In genomic region chr20:38001173-38001875, GRCh38 we compare ENCODE assay signal across 14 cellular contexts. TPM values are rescaled to one million over a fixed set of nuclear protein-coding genes. Genes with fewer than 3 reads are reported as not detected.
DNase-seq lines count a peak whose midpoint lies in the region; ATAC-seq and TF ChIP-seq lines count a peak whose summit lies in the region.
"Had no signal": no experiment of that assay in that cellular context is flagged by ENCODE, and none has a peak within 500 bp of the region (broad histone marks: within the 10 kb centered on the region; RNA-seq: fewer than 3 reads in every experiment).

No MANE protein-coding gene starts in this region.

- no peaks in the 10 kb centered on the region for H3K9me3 Mint-ChIP-seq in stimulated activated naive CD8-positive, alpha-beta T cell treated with anti-CD3 and anti-CD28 coated beads, Interleukin-15, amount 100 ng/mL, for 72 hours
- H3K9me3 Mint-ChIP-seq: CD4-positive, alpha-beta memory T cell had no signal

- peaks cover 18% of the 10 kb centered on the region for H3K4me1 ChIP-seq in fibroblast of lung (ENCODE audit: control insufficient read depth, extremely low read depth, insufficient read depth, low read length)

- no peaks in the 10 kb centered on the region for H4K20me1 ChIP-seq in fibroblast of lung (ENCODE audit: control insufficient read depth, extremely low read depth, insufficient read depth, low read length)

- H3K27ac Mint-ChIP-seq in stimulated activated naive CD8-positive, alpha-beta T cell treated with anti-CD3 and anti-CD28 coated beads, Interleukin-15, amount 100 ng/mL, for 72 hours = peak overlapping the region in 1 of 2 donors; percentile 30

- H3K4me2 ChIP-seq in fibroblast of lung (ENCODE audit: extremely low read depth, insufficient read depth, low read length) = peak overlapping the region; percentile 66

- peak; percentile 33 for DNase-seq in stimulated activated CD4-positive, alpha-beta T cell treated with anti-CD3 and anti-CD28 coated beads, Interleukin-1b, Interleukin-23, amount 100 ng/mL, for 48 hours
- no peak for DNase-seq in stimulated activated CD4-positive, alpha-beta T cell treated with anti-CD3 and anti-CD28 coated beads, Interleukin-4, amount 100 ng/mL, for 1 hour
- DNase-seq in fibroblast of lung (ENCODE audit: low read depth in 2 of 2) = peak; percentile 80 to 84
- no peak for DNase-seq in stimulated activated naive CD8-positive, alpha-beta T cell treated with anti-CD3 and anti-CD28 coated beads, Interleukin-15, amount 100 ng/mL, for 72 hours
- DNase-seq: CD4-positive, alpha-beta memory T cell; glutamatergic neuron; MV-4-11; NCI-H748 treated with DMSO at 0.1 percent for 48 hours had no signal

- ATAC-seq in SK-N-SH treated with all-trans-retinoic acid at 6 μM for 48 hours = peak; percentile 88
- ATAC-seq in stimulated activated naive CD8-positive, alpha-beta T cell treated with anti-CD3 and anti-CD28 coated beads, Interleukin-15, amount 100 ng/mL, for 72 hours = peak; percentile 76
- no peak for ATAC-seq in GM21526 (IDR thresholded peaks at IDR 0.05; ENCODE audit: low FRiP score, unreplicated experiment)
- ATAC-seq in GM19351 (IDR thresholded peaks at IDR 0.05; ENCODE audit: unreplicated experiment) = no peak
- ATAC-seq in GM21528 (IDR thresholded peaks at IDR 0.05; ENCODE audit: low FRiP score, unreplicated experiment) = no peak

- no peak overlapping the region for H2AFZ ChIP-seq in fibroblast of lung (ENCODE audit: low read length)

- no peaks in the 10 kb centered on the region for H3K79me2 ChIP-seq in fibroblast of lung (ENCODE audit: control insufficient read depth, insufficient read depth, low read length)

- H3K27me3 Mint-ChIP-seq in stimulated activated naive CD8-positive, alpha-beta T cell treated with anti-CD3 and anti-CD28 coated beads, Interleukin-15, amount 100 ng/mL, for 72 hours = no peaks in the 10 kb centered on the region
- H3K27me3 Mint-ChIP-seq: CD4-positive, alpha-beta memory T cell had no signal

- no peaks in the 10 kb centered on the region for H3K9me3 ChIP-seq in fibroblast of lung (ENCODE audit: control insufficient read depth, insufficient read depth, low read depth, low read length)

- H3K4me3 ChIP-seq in fibroblast of lung (replicated peaks in 1 of 4; ENCODE audit: control extremely low read depth in 1 of 4, insufficient read depth in 1 of 4, low read depth in 3 of 4, low read length in 4 of 4) = no peak overlapping the region
- H3K4me3 ChIP-seq: lung, SK-N-MC had no signal

- no peak for TF ChIP-seq CTCF in fibroblast of lung (conservative IDR thresholded peaks at IDR 0.05 in 1 of 2, IDR thresholded peaks at IDR 0.05 in 1 of 2; ENCODE audit: low read depth in 1 of 2, low read length in 2 of 2)

- H3K4me1 Mint-ChIP-seq in stimulated activated naive CD8-positive, alpha-beta T cell treated with anti-CD3 and anti-CD28 coated beads, Interleukin-15, amount 100 ng/mL, for 72 hours = peaks cover 2% of the 10 kb centered on the region

- peak overlapping the region; percentile 48 for H3K27ac ChIP-seq in fibroblast of lung (ENCODE audit: insufficient read depth, low read length)
- H3K27ac ChIP-seq: SK-N-MC had no signal

- no peak overlapping the region for H3K9ac ChIP-seq in fibroblast of lung (ENCODE audit: insufficient read depth, low read length)

- no peak overlapping the region for H3K4me3 Mint-ChIP-seq in stimulated activated naive CD8-positive, alpha-beta T cell treated with anti-CD3 and anti-CD28 coated beads, Interleukin-15, amount 100 ng/mL, for 72 hours
- H3K4me3 Mint-ChIP-seq: CD4-positive, alpha-beta memory T cell had no signal

- no peaks in the 10 kb centered on the region for H3K27me3 ChIP-seq in fibroblast of lung (ENCODE audit: control insufficient read depth, insufficient read depth, low read length)

- H3K36me3 ChIP-seq in fibroblast of lung (ENCODE audit: control insufficient read depth, insufficient read depth, low read length) = peaks cover 12% of the 10 kb centered on the region

TF ChIP-seq in SK-N-SH treated with all-trans-retinoic acid at 6 μM for 48 hours, 23 proteins besides CTCF, POLR2A, EP300 and RAD21:
- TF ChIP-seq BACH2 (CRISPR knock-in tag; IDR thresholded peaks at IDR 0.05; ENCODE audit: borderline replicate concordance) (no peak), CSRNP3 (CRISPR knock-in tag; IDR thresholded peaks at IDR 0.05) (no peak), PATZ1 (CRISPR knock-in tag; IDR thresholded peaks at IDR 0.05; ENCODE audit: borderline replicate concordance) (no peak), ZNF8 (CRISPR knock-in tag; IDR thresholded peaks at IDR 0.05) (no peak), ARNTL (CRISPR knock-in tag; IDR thresholded peaks at IDR 0.05; ENCODE audit: borderline replicate concordance, low read depth) (no peak), CREB5 (CRISPR knock-in tag; IDR thresholded peaks at IDR 0.05; ENCODE audit: low read depth) (no peak), OSR1 (CRISPR knock-in tag; IDR thresholded peaks at IDR 0.05) (no peak)

RNA-seq across cellular contexts. Expression of gene TTI1, which starts 31.9 kb away (rescaled TPM):
- 15.9 and 20.0 TPM in 2 replicates for total RNA-seq in fibroblast of lung
- 12.6 and 17.9 TPM in 2 replicates for polyA plus RNA-seq in fibroblast of lung
- 7.5 and 11.8 TPM in 2 replicates for polyA plus RNA-seq in fibroblast of lung (2012)
- 22.2 and 30.7 TPM in 2 replicates for polyA minus RNA-seq in fibroblast of lung (ENCODE audit: low replicate concordance)

RNA-seq across cellular contexts. Expression of gene RPRD1B, which starts 32.2 kb away (rescaled TPM):
- total RNA-seq in fibroblast of lung = 21.1 and 23.8 TPM in 2 replicates
- polyA plus RNA-seq in fibroblast of lung = 17.5 and 23.9 TPM in 2 replicates
- 9.8 and 12.7 TPM in 2 replicates for polyA plus RNA-seq in fibroblast of lung (2012)
- polyA minus RNA-seq in fibroblast of lung (ENCODE audit: low replicate concordance) = 14.9 and 18.0 TPM in 2 replicates

Comparison
In these comparisons a context has a peak if more than half of its experiments do, and no peak if none do; other contexts are left out.
1. DNase-seq: peak in stimulated activated CD4-positive, alpha-beta T cell treated with anti-CD3 and anti-CD28 coated beads, Interleukin-1b, Interleukin-23, amount 100 ng/mL, for 48 hours (single experiment) and fibroblast of lung (2 of 2); none in stimulated activated CD4-positive, alpha-beta T cell treated with anti-CD3 and anti-CD28 coated beads, Interleukin-4, amount 100 ng/mL, for 1 hour (single experiment) and stimulated activated naive CD8-positive, alpha-beta T cell treated with anti-CD3 and anti-CD28 coated beads, Interleukin-15, amount 100 ng/mL, for 72 hours (0 of 2).
2. ATAC-seq: peak in SK-N-SH treated with all-trans-retinoic acid at 6 μM for 48 hours (single experiment) and stimulated activated naive CD8-positive, alpha-beta T cell treated with anti-CD3 and anti-CD28 coated beads, Interleukin-15, amount 100 ng/mL, for 72 hours (single experiment); none in GM21526 (single experiment), GM19351 (single experiment) and GM21528 (single experiment).